Comparison of ENCODE assay signal across 15 cellular contexts in genomic region chr2:178824181-178824580, GRCh38. TPM values are rescaled to one million over a fixed set of nuclear protein-coding genes. Genes with fewer than 3 reads are reported as not detected.
DNase-seq lines count a peak whose midpoint lies in the region; ATAC-seq and TF ChIP-seq lines count a peak whose summit lies in the region.
"Had no signal": no experiment of that assay in that cellular context is flagged by ENCODE, and none has a peak within 500 bp of the region (broad histone marks: within the 10 kb centered on the region; RNA-seq: fewer than 3 reads in every experiment).

No MANE protein-coding gene starts in this region.

- DNase-seq in Right ventricle myocardium inferior (ENCODE audit: missing footprints) (no peak), left ventricle myocardium inferior (no peak), left ventricle myocardium superior (peak; percentile 30), right atrium auricular region (ENCODE audit: low spot score) (no peak), thoracic aorta (ENCODE audit: low spot score) (no peak), NCI-H187 (lab: John Stamatoyannopoulos, UW) (no peak), 8988T (no peak)
- DNase-seq: CD4-positive, alpha-beta memory T cell; DMS153; DMS79; GDM1; HCEC 1CT had no signal

- H3K4me3 ChIP-seq in left ventricle myocardium inferior (no peak overlapping the region), right atrium auricular region (no peak overlapping the region), thoracic aorta (peak overlapping the region; percentile 2)
- H3K4me3 ChIP-seq: BLaER1, GM23338 had no signal

- H3K9me3 ChIP-seq in left ventricle myocardium inferior (replicated peaks) (peaks cover 9% of the 10 kb centered on the region), right atrium auricular region (no peaks in the 10 kb centered on the region), thoracic aorta (no peaks in the 10 kb centered on the region)
- H3K9me3 ChIP-seq: BLaER1 had no signal

- TF ChIP-seq CTCF in left ventricle myocardium inferior (IDR thresholded peaks at IDR 0.05; ENCODE audit: borderline replicate concordance), result no peak
- TF ChIP-seq CTCF in right atrium auricular region (IDR thresholded peaks at IDR 0.05), result no peak
- no peak for TF ChIP-seq CTCF in thoracic aorta (IDR thresholded peaks at IDR 0.05)

- intact Hi-C loops in Right ventricle myocardium inferior (cut with DNase I), result no loop called here
- intact Hi-C loops in left ventricle myocardium inferior (cut with micrococcal nuclease), result no loop called here
- intact Hi-C loops in left ventricle myocardium superior (cut with micrococcal nuclease), result no loop called here

- H3K27me3 ChIP-seq in left ventricle myocardium inferior (ENCODE audit: low read depth) (no peaks in the 10 kb centered on the region), right atrium auricular region (no peaks in the 10 kb centered on the region), thoracic aorta (replicated peaks; ENCODE audit: insufficient read depth) (no peaks in the 10 kb centered on the region)
- H3K27me3 ChIP-seq: BLaER1 had no signal

- H3K36me3 ChIP-seq in left ventricle myocardium inferior (no peaks in the 10 kb centered on the region), right atrium auricular region (no peaks in the 10 kb centered on the region), thoracic aorta (no peaks in the 10 kb centered on the region)
- H3K36me3 ChIP-seq: BLaER1 had no signal

- H3K27ac ChIP-seq in left ventricle myocardium inferior (replicated peaks) (no peak overlapping the region), right atrium auricular region (no peak overlapping the region), thoracic aorta (no peak overlapping the region)
- H3K27ac ChIP-seq: 22Rv1, BLaER1 had no signal

- ATAC-seq in Right ventricle myocardium inferior (peak; percentile 35), left ventricle myocardium superior (peak; percentile 38), thoracic aorta (ENCODE audit: insufficient number of reproducible peaks, low FRiP score, low read depth) (no peak)
- ATAC-seq: GM23338 had no signal

- H3K4me1 ChIP-seq in left ventricle myocardium inferior (peaks cover 32% of the 10 kb centered on the region), right atrium auricular region (peaks cover 0 to 10% of the 10 kb centered on the region in 2 donors), thoracic aorta (ENCODE audit: control insufficient read depth in 1 of 2, low read depth in 2 of 2) (peaks cover 14 to 48% of the 10 kb centered on the region in 2 donors)

RNA-seq across cellular contexts. Expression of gene TTN, which starts 17.0 kb away (rescaled TPM):
- 3,032 TPM for total RNA-seq in Right ventricle myocardium inferior
- 2,803 TPM for total RNA-seq in left ventricle myocardium inferior
- total RNA-seq in left ventricle myocardium superior, result 3,610 TPM
- 1,000 to 10,000 TPM; 1,330 to 3,257 TPM for total RNA-seq in right atrium auricular region
- 10 to 100 TPM in 1 of 2 donors, 1 to 10 TPM in 1; 7.0 to 16.4 TPM for total RNA-seq in thoracic aorta

Comparison
In these comparisons a context has a peak if more than half of its experiments do, and no peak if none do; other contexts are left out.
1. RNA of gene TTN, which starts 17.0 kb away (total RNA-seq): 3,610 TPM in left ventricle myocardium superior (single experiment), 1,330 to 3,257 TPM in right atrium auricular region, 3,032 TPM in Right ventricle myocardium inferior (single experiment) and 2,803 TPM in left ventricle myocardium inferior (single experiment); 7.0 to 16.4 TPM in thoracic aorta; every median in the first group is over 10 times any median in the second.